In the genomic region with DNA sequence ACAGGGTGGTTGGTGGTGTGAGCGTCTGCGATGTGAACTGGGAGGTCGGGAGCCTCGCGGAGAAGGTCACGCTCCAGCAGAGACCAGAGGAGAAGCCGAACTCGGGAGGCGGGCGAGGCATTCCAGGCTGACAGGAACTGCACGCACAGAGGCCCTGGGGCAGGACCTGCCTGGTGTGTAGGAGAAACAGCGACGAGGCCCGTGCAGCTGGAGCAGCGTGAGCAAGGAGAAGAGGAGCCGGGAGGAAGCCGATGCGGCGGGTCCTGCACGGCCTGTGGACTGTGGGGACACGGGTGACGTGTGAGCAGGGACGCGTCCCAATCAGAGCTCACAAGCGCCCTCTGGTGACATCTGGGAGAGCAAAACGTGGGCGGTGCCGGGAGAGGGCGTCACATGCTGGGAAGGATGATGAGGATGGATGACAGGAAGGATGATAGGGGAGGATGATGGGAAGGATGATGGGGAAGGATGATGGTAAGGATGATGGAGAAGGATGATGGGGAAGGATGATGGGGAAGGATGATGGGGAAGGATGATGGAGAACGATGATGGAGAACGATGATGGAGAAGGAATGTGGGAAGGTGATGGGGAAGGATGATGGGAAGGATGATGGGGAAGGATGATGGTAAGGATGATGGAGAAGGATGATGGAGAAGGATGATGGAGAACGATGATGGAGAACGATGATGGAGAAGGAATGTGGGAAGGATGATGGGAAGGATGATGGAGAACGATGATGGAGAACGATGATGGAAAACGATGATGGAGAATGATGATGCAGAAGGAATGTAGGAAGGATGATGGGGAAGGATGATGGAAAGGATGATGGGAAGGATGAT, we compare ENCODE assay signal across 8 cellular contexts.
DNase-seq lines count a peak whose midpoint lies in the region; ATAC-seq lines count a peak whose summit lies in the region.

No MANE protein-coding gene starts in this region.

- peak overlapping the region; percentile 84 for H3K27ac Mint-ChIP-seq in T-helper 1 cell treated with Interleukin-12 subunit alpha and Interleukin-12 subunit beta and Interleukin-4 antibody, amounts not matched to agents 30 μg/mL and 1 μg/mL, for 36 hours
- peak overlapping the region; percentile 97 for H3K27ac Mint-ChIP-seq in central memory CD8-positive, alpha-beta T cell (ENCODE audit: low read depth)

- peak overlapping the region; percentile 56 for H3K4me3 Mint-ChIP-seq in T-helper 1 cell treated with Interleukin-12 subunit alpha and Interleukin-12 subunit beta and Interleukin-4 antibody, amounts not matched to agents 30 μg/mL and 1 μg/mL, for 36 hours
- peak overlapping the region; percentile 51 for H3K4me3 Mint-ChIP-seq in central memory CD8-positive, alpha-beta T cell

- H3K4me1 Mint-ChIP-seq in T-helper 1 cell treated with Interleukin-12 subunit alpha and Interleukin-12 subunit beta and Interleukin-4 antibody, amounts not matched to agents 30 μg/mL and 1 μg/mL, for 36 hours (ENCODE audit: low read depth) = peaks cover 11% of the 10 kb centered on the region
- H3K4me1 Mint-ChIP-seq in central memory CD8-positive, alpha-beta T cell = peaks cover 14% of the 10 kb centered on the region

- H3K27me3 Mint-ChIP-seq in T-helper 1 cell treated with Interleukin-12 subunit alpha and Interleukin-12 subunit beta and Interleukin-4 antibody, amounts not matched to agents 30 μg/mL and 1 μg/mL, for 36 hours (ENCODE audit: low read depth) = peaks cover 16% of the 10 kb centered on the region
- H3K27me3 Mint-ChIP-seq in central memory CD8-positive, alpha-beta T cell = no peaks in the 10 kb centered on the region

- no peak for ATAC-seq in central memory CD8-positive, alpha-beta T cell (replicated peaks; ENCODE audit: extremely low read depth, poor library complexity, severe bottlenecking)
- no peak for ATAC-seq in GM18858 (IDR thresholded peaks at IDR 0.05; ENCODE audit: unreplicated experiment)

- peaks cover 22% of the 10 kb centered on the region for H3K9me3 Mint-ChIP-seq in T-helper 1 cell treated with Interleukin-12 subunit alpha and Interleukin-12 subunit beta and Interleukin-4 antibody, amounts not matched to agents 30 μg/mL and 1 μg/mL, for 36 hours
- H3K9me3 Mint-ChIP-seq in central memory CD8-positive, alpha-beta T cell = peaks cover 16% of the 10 kb centered on the region

- DNase-seq in activated gamma-delta T cell treated with Interleukin-2 at 50 U/mL for 16 hours (peak; percentile 41), activated gamma-delta T cell (lab: John Stamatoyannopoulos, UW) (no peak), kidney glomerular epithelial cell (lab: John Stamatoyannopoulos, UW) (peak; percentile 19), GM19238 (ENCODE audit: insufficient read length, low spot score) (no peak)
- peak in 1 of 2 donors; percentile 27 for DNase-seq in central memory CD8-positive, alpha-beta T cell (ENCODE audit: low spot score in 2 of 2)
- peak; percentile 30 for DNase-seq in stimulated activated CD4-positive, alpha-beta T cell treated with anti-CD3 and anti-CD28 coated beads, Interleukin-2, amount 100 ng/mL, for 4 hours (ENCODE audit: low read depth)

- peaks cover 10% of the 10 kb centered on the region for H3K36me3 Mint-ChIP-seq in T-helper 1 cell treated with Interleukin-12 subunit alpha and Interleukin-12 subunit beta and Interleukin-4 antibody, amounts not matched to agents 30 μg/mL and 1 μg/mL, for 36 hours (ENCODE audit: low read depth)
- peaks cover 25% of the 10 kb centered on the region for H3K36me3 Mint-ChIP-seq in central memory CD8-positive, alpha-beta T cell (ENCODE audit: insufficient read depth)

Comparison
In these comparisons a context has a peak if more than half of its experiments do, and no peak if none do; other contexts are left out.
1. DNase-seq: peak in activated gamma-delta T cell treated with Interleukin-2 at 50 U/mL for 16 hours (single experiment), kidney glomerular epithelial cell (single experiment) and stimulated activated CD4-positive, alpha-beta T cell treated with anti-CD3 and anti-CD28 coated beads, Interleukin-2, amount 100 ng/mL, for 4 hours (single experiment); none in activated gamma-delta T cell (single experiment) and GM19238 (single experiment).